1 cellular context compared by ENCODE assay signal in genomic region chr19:16455489-16455888, GRCh38.
TF ChIP-seq lines count a peak whose summit lies in the region.

No MANE protein-coding gene starts in this region.

TF ChIP-seq in GM12878, 131 proteins besides CTCF, POLR2A, EP300 and RAD21:
- TF ChIP-seq LARP7 (IDR thresholded peaks at IDR 0.05): no peak
- no peak for TF ChIP-seq CBX5 (IDR thresholded peaks at IDR 0.05; ENCODE audit: low read depth)
- TF ChIP-seq WRNIP1 (IDR thresholded peaks at IDR 0.05; ENCODE audit: borderline replicate concordance, low read depth, low read length): no peak
- no peak for TF ChIP-seq STAT3 (IDR thresholded peaks at IDR 0.05; ENCODE audit: low read depth, low read length)
- no peak for TF ChIP-seq ASH2L (IDR thresholded peaks at IDR 0.05; ENCODE audit: borderline replicate concordance, low read depth)
- TF ChIP-seq KLF5 (IDR thresholded peaks at IDR 0.05; ENCODE audit: partially characterized antibody): no peak
- no peak for TF ChIP-seq JUND (IDR thresholded peaks at IDR 0.05; ENCODE audit: low read depth, low read length)
- no peak for TF ChIP-seq ZBED1 (IDR thresholded peaks at IDR 0.05; ENCODE audit: borderline replicate concordance)
- no peak for TF ChIP-seq ESRRA (IDR thresholded peaks at IDR 0.05; ENCODE audit: low read length)
- TF ChIP-seq ZZZ3 (IDR thresholded peaks at IDR 0.05; ENCODE audit: control insufficient read depth, insufficient read length, low read depth): no peak
- no peak for TF ChIP-seq E4F1 (IDR thresholded peaks at IDR 0.05; ENCODE audit: borderline replicate concordance, partially characterized antibody)
- TF ChIP-seq SMC3 (IDR thresholded peaks at IDR 0.05; ENCODE audit: borderline replicate concordance, low read length): no peak
